Comparison of ENCODE assay signal across 8 cellular contexts in the genomic region with DNA sequence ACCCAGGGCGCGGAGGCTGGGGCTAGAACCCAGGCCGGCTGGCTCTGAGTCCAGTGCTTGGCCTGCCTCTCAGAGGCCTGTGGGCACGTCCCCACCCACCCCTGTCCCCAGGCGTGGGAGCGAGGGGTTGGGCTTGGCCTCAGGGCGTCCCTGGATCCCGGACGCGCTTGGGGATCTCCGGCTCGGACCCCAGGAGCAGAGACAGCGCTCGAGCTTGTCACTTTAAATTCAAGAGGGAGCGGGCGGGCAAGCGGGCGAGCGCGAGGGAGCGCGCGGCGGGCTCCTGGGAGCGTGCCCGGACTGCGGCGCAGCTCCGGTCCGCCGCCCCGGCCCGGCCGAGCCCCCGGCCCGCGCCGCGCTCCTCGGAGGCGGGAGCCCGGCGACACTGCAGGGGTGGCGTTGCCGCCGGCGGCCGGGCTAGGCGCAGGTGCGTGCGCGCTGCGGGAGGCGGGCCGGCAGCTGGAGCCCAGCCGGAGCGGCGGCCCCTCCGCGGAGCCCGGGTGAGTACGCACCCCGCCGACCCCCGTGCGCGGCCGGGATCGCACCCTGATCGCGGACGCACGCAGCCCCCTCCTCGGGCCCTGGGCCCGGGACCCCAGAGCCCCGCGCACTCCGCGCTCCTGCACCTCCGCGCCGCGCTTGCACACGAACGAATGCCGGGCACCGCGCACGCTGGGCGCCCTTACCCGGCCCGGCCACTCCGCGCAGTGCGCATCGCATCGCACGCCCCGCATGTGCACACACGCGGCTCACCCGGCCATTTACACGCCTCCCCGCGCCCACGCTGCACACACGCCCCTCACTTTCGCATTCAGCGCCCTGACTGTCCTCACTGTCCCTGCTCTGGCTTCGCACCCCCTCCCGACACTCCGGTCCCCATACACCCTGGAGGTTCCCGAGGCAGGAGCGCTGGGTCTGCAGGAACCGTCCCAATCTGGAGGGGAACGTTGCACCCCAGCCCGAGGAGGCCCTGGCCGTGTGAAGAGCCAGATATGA. TPM values are rescaled to one million over a fixed set of nuclear protein-coding genes. Genes with fewer than 3 reads are reported as not detected.
DNase-seq lines count a peak whose midpoint lies in the region; ATAC-seq and TF ChIP-seq lines count a peak whose summit lies in the region.

A gene with protein sequence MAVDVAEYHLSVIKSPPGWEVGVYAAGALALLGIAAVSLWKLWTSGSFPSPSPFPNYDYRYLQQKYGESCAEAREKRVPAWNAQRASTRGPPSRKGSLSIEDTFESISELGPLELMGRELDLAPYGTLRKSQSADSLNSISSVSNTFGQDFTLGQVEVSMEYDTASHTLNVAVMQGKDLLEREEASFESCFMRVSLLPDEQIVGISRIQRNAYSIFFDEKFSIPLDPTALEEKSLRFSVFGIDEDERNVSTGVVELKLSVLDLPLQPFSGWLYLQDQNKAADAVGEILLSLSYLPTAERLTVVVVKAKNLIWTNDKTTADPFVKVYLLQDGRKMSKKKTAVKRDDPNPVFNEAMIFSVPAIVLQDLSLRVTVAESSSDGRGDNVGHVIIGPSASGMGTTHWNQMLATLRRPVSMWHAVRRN (plus strand): TSS at position 174 of the 996 bp plus-strand sequence. CDS start 7,011 bp downstream, outside the sequence.

- no peak for TF ChIP-seq CTCF in endothelial cell (IDR thresholded peaks at IDR 0.05; ENCODE audit: unreplicated experiment)
- TF ChIP-seq CTCF in nephron (IDR thresholded peaks at IDR 0.05; ENCODE audit: unreplicated experiment in 3 of 3) = no peak

- H3K9me3 ChIP-seq in SK-N-MC (ENCODE audit: low read depth, low read length) = no peaks in the 10 kb centered on the region

- H3K27ac ChIP-seq in SK-N-MC = no peak within 1 kb of the TSS

- H3K9me3 Mint-ChIP-seq in endothelial cell (ENCODE audit: unreplicated experiment) (no peaks in the 10 kb centered on the region), nephron (no peaks in the 10 kb centered on the region)

- H3K4me3 Mint-ChIP-seq in endothelial cell (ENCODE audit: unreplicated experiment) (peak within 1 kb of the TSS; percentile 83), nephron (peak within 1 kb of the TSS; percentile 80 to 85 (median 82))

- H3K9ac ChIP-seq in SK-N-MC (ENCODE audit: insufficient read length) = no peak within 1 kb of the TSS

- H3K27me3 Mint-ChIP-seq in endothelial cell (ENCODE audit: unreplicated experiment) (peaks cover 17% of the 10 kb centered on the region), nephron (ENCODE audit: low read depth) (peaks cover 71% of the 10 kb centered on the region)

- no peak within 1 kb of the TSS for H3K27ac Mint-ChIP-seq in endothelial cell (ENCODE audit: unreplicated experiment)
- peak within 1 kb of the TSS in 1 of 3 experiments; percentile 49 for H3K27ac Mint-ChIP-seq in nephron

- peaks cover 3% of the 10 kb centered on the region for H3K36me3 Mint-ChIP-seq in endothelial cell (ENCODE audit: low read depth, unreplicated experiment)
- H3K36me3 Mint-ChIP-seq in nephron (ENCODE audit: low read depth) = no peaks in the 10 kb centered on the region

- ATAC-seq in HG02970 (IDR thresholded peaks at IDR 0.05; ENCODE audit: low FRiP score, unreplicated experiment) (no peak), HG02571 (IDR thresholded peaks at IDR 0.05; ENCODE audit: unreplicated experiment) (no peak)

- peak within 1 kb of the TSS; percentile 53 for H3K4me3 ChIP-seq in SK-N-MC

- H3K4me1 Mint-ChIP-seq in endothelial cell (ENCODE audit: unreplicated experiment) = peaks cover 5% of the 10 kb centered on the region
- peaks cover 7% of the 10 kb centered on the region for H3K4me1 Mint-ChIP-seq in nephron

- in situ Hi-C loops in G401 (cut with HindIII; ENCODE audit: low sequenced_read_pairs) = no loop called here

- no peaks in the 10 kb centered on the region for H3K36me3 ChIP-seq in SK-N-MC (ENCODE audit: insufficient read depth, low read length)

- DNase-seq in G401 (ENCODE audit: low spot score) (peak; percentile 59), SK-N-MC (ENCODE audit: low read depth, low spot score) (no peak), endothelial cell (ENCODE audit: low spot score) (no peak), kidney tubule cell (ENCODE audit: low spot score) (no peak), T-helper 9 cell (no peak)

RNA-seq across cellular contexts. Expression of the gene that starts here (rescaled TPM):
- 0.74 and 1.1 TPM in 2 replicates for total RNA-seq in G401 (2014; rRNA removed; shearing (Covaris generic))
- total RNA-seq in endothelial cell (ENCODE audit: unreplicated experiment) = 0.82 TPM
